8 cellular contexts compared by ENCODE assay signal in the genomic region with DNA sequence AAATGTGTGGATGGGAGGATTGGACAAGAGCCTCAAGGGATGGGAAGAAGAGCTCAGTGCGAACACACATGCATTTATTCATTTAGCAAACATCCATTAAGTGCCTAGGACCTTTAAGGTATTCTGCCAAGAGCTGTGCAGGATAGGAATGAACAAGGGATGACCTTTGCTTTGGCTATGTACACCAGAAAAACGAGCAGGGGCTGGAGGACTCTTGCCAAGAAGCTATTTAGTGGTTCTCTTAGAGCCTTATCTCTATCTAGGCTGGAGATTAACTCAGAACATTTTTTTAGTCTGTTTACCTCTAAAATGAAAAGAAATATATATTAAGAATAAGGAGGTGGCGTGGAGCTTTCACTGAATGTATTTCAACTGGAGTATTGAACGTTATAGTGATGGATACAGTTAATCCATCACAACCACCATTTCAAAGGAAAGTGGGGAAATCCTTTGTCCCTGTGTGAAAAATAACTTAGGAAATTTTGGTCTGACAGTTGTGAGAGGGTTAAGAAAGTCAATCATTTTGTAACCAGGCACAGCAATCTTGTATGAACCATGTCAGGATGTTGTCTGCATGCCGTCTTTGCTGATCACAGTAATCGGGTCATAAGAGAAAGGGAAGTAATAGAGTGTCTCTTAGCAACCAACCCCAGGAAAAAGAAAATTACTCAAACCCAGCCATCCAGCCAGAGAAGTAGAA.
DNase-seq lines count a peak whose midpoint lies in the region; ATAC-seq, FAIRE-seq and TF ChIP-seq lines count a peak whose summit lies in the region.

No MANE protein-coding gene starts in this region.

- H2AFZ ChIP-seq in OCI-LY3 (ENCODE audit: low read depth, low read length) (peak overlapping the region; percentile 42; the same call in 1 of the 2 replicates), endothelial cell of umbilical vein (ENCODE audit: low read depth, low read length) (no peak overlapping the region)

- BruUV-seq in endothelial cell of umbilical vein (replicated peaks; lab: Mats Ljungman, UMichigan), result no TSS peak

- no peaks in the 10 kb centered on the region for H3K9me2 ChIP-seq in DOHH2 (replicated peaks; ENCODE audit: control insufficient read depth, low read length)

- no peak overlapping the region for H3K27ac ChIP-seq in DOHH2 (ENCODE audit: low read depth, low read length)
- H3K27ac ChIP-seq in OCI-LY3 (ENCODE audit: low read length), result peak overlapping the region; percentile 66
- H3K27ac ChIP-seq in endothelial cell of umbilical vein (ENCODE audit: insufficient read depth, low read depth, low read length), result no peak overlapping the region
- peak overlapping the region in 2 of 4 donors; percentile 37 to 38 for H3K27ac ChIP-seq in pancreas

- FAIRE-seq in endothelial cell of umbilical vein (lab: Jason Lieb, UNC), result peak; percentile 50
- no peak for FAIRE-seq in pancreas (lab: Jason Lieb, UNC)

- H3K9me3 ChIP-seq in DOHH2 (ENCODE audit: control insufficient read depth, insufficient read depth, low read length) (no peaks in the 10 kb centered on the region), OCI-LY3 (ENCODE audit: insufficient read depth, low read length) (no peaks in the 10 kb centered on the region), endothelial cell of umbilical vein (replicated peaks; ENCODE audit: control insufficient read depth, insufficient read depth, low read length) (no peaks in the 10 kb centered on the region), pancreas (no peaks in the 10 kb centered on the region)

- H3K4me1 ChIP-seq in DOHH2 (ENCODE audit: control insufficient read depth, low read length) (peaks cover 45% of the 10 kb centered on the region), OCI-LY3 (ENCODE audit: low read length) (peaks cover 63% of the 10 kb centered on the region), endothelial cell of umbilical vein (ENCODE audit: control insufficient read depth, extremely low read depth, insufficient read depth, low read length) (peaks cover 44% of the 10 kb centered on the region), pancreas (peaks cover 12 to 17% (median 15%) of the 10 kb centered on the region in 3 donors)

- POLR2A ChIA-PET in endothelial cell of umbilical vein (lab: Charles Lee), result interaction anchor here (0.7 kb wide), 1 partner anchor 114 kb away, joined by 3 read pairs; no protein-coding TSS in a partner anchor

- ATAC-seq in pancreas, result peak in 3 of 4 donors; percentile 70 to 81 (median 76)
- no peak for ATAC-seq in GM21786 (IDR thresholded peaks at IDR 0.05; ENCODE audit: unreplicated experiment)

- H3K9ac ChIP-seq in OCI-LY3 (ENCODE audit: low read length) (peak overlapping the region; percentile 67), endothelial cell of umbilical vein (replicated peaks; ENCODE audit: extremely low read depth, insufficient read depth, low read length) (no peak overlapping the region)

- H3K36me3 ChIP-seq in DOHH2 (ENCODE audit: control insufficient read depth, low read length) (peaks cover 7% of the 10 kb centered on the region), OCI-LY3 (replicated peaks; ENCODE audit: low read depth, low read length) (no peaks in the 10 kb centered on the region), endothelial cell of umbilical vein (ENCODE audit: control insufficient read depth in 2 of 2, extremely low read depth in 1 of 2, insufficient read depth in 2 of 2, low read length in 2 of 2) (no peaks in the 10 kb centered on the region), pancreas (peaks cover 0 to 3% (median 0%) of the 10 kb centered on the region in 3 donors)

- 48% methylated on average over 6 of the region's 6 CpGs for WGBS in pancreas, 2 donors

- peak overlapping the region; percentile 30 for H3K4me2 ChIP-seq in DOHH2 (ENCODE audit: low read length)
- H3K4me2 ChIP-seq in OCI-LY3 (ENCODE audit: low read length), result peak overlapping the region; percentile 83
- peak overlapping the region; percentile 39 for H3K4me2 ChIP-seq in endothelial cell of umbilical vein (ENCODE audit: insufficient read depth, low read length)

- intact Hi-C loops in endothelial cell of umbilical vein (cut with micrococcal nuclease) (no loop called here), pancreas (cut with DNase I) (no loop called here)

- TF ChIP-seq POLR2A in endothelial cell of umbilical vein (IDR thresholded peaks at IDR 0.05; ENCODE audit: low read depth, low read length), result no peak

- no peaks in the 10 kb centered on the region for H3K27me3 ChIP-seq in DOHH2 (ENCODE audit: control insufficient read depth, low read length)
- no peaks in the 10 kb centered on the region for H3K27me3 ChIP-seq in OCI-LY3 (ENCODE audit: low read depth, low read length)
- H3K27me3 ChIP-seq in endothelial cell of umbilical vein (ENCODE audit: control insufficient read depth in 2 of 2, insufficient read depth in 2 of 2, low read length in 2 of 2), result no peaks in the 10 kb centered on the region
- no peaks in the 10 kb centered on the region for H3K27me3 ChIP-seq in pancreas

- no peaks in the 10 kb centered on the region for H3K9me1 ChIP-seq in endothelial cell of umbilical vein (replicated peaks; ENCODE audit: control insufficient read depth, extremely low read depth, insufficient read depth, low read length)

- CTCF ChIA-PET in endothelial cell of umbilical vein (lab: Charles Lee), result interaction anchor here (0.9 to 1.6 kb wide), 5 partner anchors 21 to 685 kb away, joined by 3 to 7 read pairs (median 3); no protein-coding TSS in a partner anchor

- TF ChIP-seq CTCF in DOHH2 (IDR thresholded peaks at IDR 0.05; ENCODE audit: low read depth, low read length, poor library complexity, severe bottlenecking), result no peak
- TF ChIP-seq CTCF in OCI-LY3 (IDR thresholded peaks at IDR 0.05; ENCODE audit: low read depth, low read length), result no peak
- no peak for TF ChIP-seq CTCF in endothelial cell of umbilical vein (IDR thresholded peaks at IDR 0.05; ENCODE audit: extremely low read depth in 1 of 2, insufficient read depth in 1 of 2, low read depth in 1 of 2, low read length in 2 of 2)
- no peak for TF ChIP-seq CTCF in pancreas (IDR thresholded peaks at IDR 0.05)
- no peak for TF ChIP-seq CTCF in foreskin fibroblast (IDR thresholded peaks at IDR 0.05; ENCODE audit: low read depth, low read length)

- peak overlapping the region; percentile 20; the same call in 1 of the 2 replicates for H3K4me3 ChIP-seq in DOHH2 (ENCODE audit: low read length)
- peak overlapping the region; percentile 49 for H3K4me3 ChIP-seq in OCI-LY3 (ENCODE audit: low read length)
- H3K4me3 ChIP-seq in endothelial cell of umbilical vein (replicated peaks in 1 of 3; ENCODE audit: insufficient read depth in 1 of 3, low read depth in 1 of 3, low read length in 3 of 3), result no peak overlapping the region
- H3K4me3 ChIP-seq in pancreas, result no peak overlapping the region
- H3K4me3 ChIP-seq in foreskin fibroblast (ENCODE audit: low read depth in 1 of 2, low read length in 2 of 2), result no peak overlapping the region

- dilution Hi-C loops in endothelial cell of umbilical vein (cut with MboI; ENCODE audit: extremely low pct_ligation_motif_present, low sequenced_read_pairs), result no loop called here

- DNase-seq in endothelial cell of umbilical vein (ENCODE audit: low read depth, low spot score), result peak; percentile 67
- no peak for DNase-seq in pancreas
- DNase-seq in foreskin fibroblast, result no peak
- no peak for DNase-seq in C1 segment of cervical spinal cord (lab: John Stamatoyannopoulos, UW)
- no peak for DNase-seq in NCI-H446 (lab: John Stamatoyannopoulos, UW)

- peaks cover 8% of the 10 kb centered on the region for H3K79me2 ChIP-seq in DOHH2 (ENCODE audit: control insufficient read depth, low read length)
- no peaks in the 10 kb centered on the region for H3K79me2 ChIP-seq in OCI-LY3 (ENCODE audit: low read length)
- peaks cover 2% of the 10 kb centered on the region for H3K79me2 ChIP-seq in endothelial cell of umbilical vein (ENCODE audit: control insufficient read depth, insufficient read depth, low read length)

- no peaks in the 10 kb centered on the region for H3F3A ChIP-seq in DOHH2 (ENCODE audit: control insufficient read depth, insufficient read depth)

- no peaks in the 10 kb centered on the region for H4K20me1 ChIP-seq in DOHH2 (ENCODE audit: control insufficient read depth, insufficient read depth, low read depth, low read length)
- no peaks in the 10 kb centered on the region for H4K20me1 ChIP-seq in OCI-LY3 (ENCODE audit: insufficient read depth, low read length)
- H4K20me1 ChIP-seq in endothelial cell of umbilical vein (replicated peaks; ENCODE audit: control insufficient read depth, extremely low read depth, insufficient read depth, low read length), result no peaks in the 10 kb centered on the region

TF ChIP-seq in endothelial cell of umbilical vein, 7 proteins besides CTCF, POLR2A, EP300 and RAD21:
- TF ChIP-seq EZH2 (IDR thresholded peaks at IDR 0.05; ENCODE audit: borderline replicate concordance, low read depth, low read length, severe bottlenecking) (no peak), JUN (IDR thresholded peaks at IDR 0.05; ENCODE audit: borderline replicate concordance, insufficient read depth, insufficient read length, low read depth) (no peak), POLR2AphosphoS5 (IDR thresholded peaks at IDR 0.05; ENCODE audit: insufficient read depth, low read depth, low read length) (no peak), GATA2 (IDR thresholded peaks at IDR 0.05; ENCODE audit: insufficient read depth, insufficient read length, low read depth, low read length) (no peak), FOS (IDR thresholded peaks at IDR 0.05; ENCODE audit: borderline replicate concordance, insufficient read depth, low read length) (no peak), MYC (IDR thresholded peaks at IDR 0.05; ENCODE audit: low read depth, low read length) (no peak)
- TF ChIP-seq, protein P1, sequence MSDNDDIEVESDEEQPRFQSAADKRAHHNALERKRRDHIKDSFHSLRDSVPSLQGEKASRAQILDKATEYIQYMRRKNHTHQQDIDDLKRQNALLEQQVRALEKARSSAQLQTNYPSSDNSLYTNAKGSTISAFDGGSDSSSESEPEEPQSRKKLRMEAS (IDR thresholded peaks at IDR 0.05; ENCODE audit: insufficient read depth, insufficient read length), result no peak

Comparison
In these comparisons a context has a peak if more than half of its experiments do, and no peak if none do; other contexts are left out.
1. H3K4me2 ChIP-seq: peak in every context shown above with its lines; median percentile 83 in OCI-LY3; 39 in endothelial cell of umbilical vein; 30 in DOHH2.
2. H3K4me3 ChIP-seq: peak in DOHH2 (single experiment) and OCI-LY3 (single experiment); none in endothelial cell of umbilical vein (0 of 3), pancreas (0 of 4) and foreskin fibroblast (0 of 2).